8 cellular contexts compared by ENCODE assay signal in genomic region chr19:18000480-18000980, GRCh38. TPM values are rescaled to one million over a fixed set of nuclear protein-coding genes. Genes with fewer than 3 reads are reported as not detected.
DNase-seq lines count a peak whose midpoint lies in the region; ATAC-seq and TF ChIP-seq lines count a peak whose summit lies in the region.

No MANE protein-coding gene starts in this region.

- no peak for TF ChIP-seq CTCF in right lobe of liver (IDR thresholded peaks at IDR 0.05)
- TF ChIP-seq CTCF in vagina (IDR thresholded peaks at IDR 0.05) = peak in 1 of 3 experiments; percentile 7

- peak overlapping the region; percentile 99 for H3K27ac Mint-ChIP-seq in stimulated activated naive CD8-positive, alpha-beta T cell treated with anti-CD3 and anti-CD28 coated beads, Interleukin-15, Interleukin-2, amounts not matched to agents 100 ng/mL and 50 ng/mL, for 24 hours
- H3K27ac Mint-ChIP-seq in activated naive CD4-positive, alpha-beta T cell treated with anti-CD3 and anti-CD28 coated beads, Interleukin-2, amount 50 U/mL, for 72 hours = peak overlapping the region; percentile 78 to 90

- intact Hi-C loops in right lobe of liver (cut with DNase I) (loop anchor here in 1 of 2 donors (5.0 kb wide), 1 partner anchor 62 kb away; no protein-coding TSS in a partner anchor), vagina (cut with DNase I) (no loop called here)

- DNase-seq in stimulated activated naive CD8-positive, alpha-beta T cell treated with anti-CD3 and anti-CD28 coated beads, Interleukin-15, Interleukin-2, amounts not matched to agents 100 U/mL and 50 U/mL, for 24 hours = no peak
- DNase-seq in activated naive CD4-positive, alpha-beta T cell treated with anti-CD3 and anti-CD28 coated beads, Interleukin-2, amount 50 U/mL, for 72 hours (ENCODE audit: low spot score in 2 of 2) = no peak
- DNase-seq in right lobe of liver (no peak), vagina (ENCODE audit: extremely low spot score in 2 of 2) (no peak), GM19238 (ENCODE audit: insufficient read length, low spot score) (no peak)
- DNase-seq in stimulated activated naive CD4-positive, alpha-beta T cell (lab: John Stamatoyannopoulos, UW) = no peak

- H3K27ac ChIP-seq in right lobe of liver (peak overlapping the region; percentile 69 to 93 (median 84)), vagina (peak overlapping the region; percentile 90)

- TF ChIP-seq POLR2A in right lobe of liver (IDR thresholded peaks at IDR 0.05) (no peak), vagina (IDR thresholded peaks at IDR 0.05) (no peak)

- H3K4me1 Mint-ChIP-seq in stimulated activated naive CD8-positive, alpha-beta T cell treated with anti-CD3 and anti-CD28 coated beads, Interleukin-15, Interleukin-2, amounts not matched to agents 100 ng/mL and 50 ng/mL, for 24 hours (ENCODE audit: low read depth) = peaks cover 32% of the 10 kb centered on the region

- H3K27me3 ChIP-seq in right lobe of liver = no peaks in the 10 kb centered on the region
- H3K27me3 ChIP-seq in vagina = no peaks in the 10 kb centered on the region

- WGBS in right lobe of liver (ENCODE audit: insufficient coverage, low coverage, low lambda C conversion rate, missing lambda C conversion rate) = 51% methylated on average over 11 of the region's 21 CpGs

- H3K4me1 ChIP-seq in right lobe of liver (peaks cover 0 to 5% (median 1%) of the 10 kb centered on the region in 4 donors), vagina (peaks cover 29% of the 10 kb centered on the region)

- peak overlapping the region; percentile 82 for H3K4me3 Mint-ChIP-seq in stimulated activated naive CD8-positive, alpha-beta T cell treated with anti-CD3 and anti-CD28 coated beads, Interleukin-15, Interleukin-2, amounts not matched to agents 100 ng/mL and 50 ng/mL, for 24 hours

- no peaks in the 10 kb centered on the region for H3K9me3 ChIP-seq in right lobe of liver
- H3K9me3 ChIP-seq in vagina = no peaks in the 10 kb centered on the region

- H3K27me3 Mint-ChIP-seq in stimulated activated naive CD8-positive, alpha-beta T cell treated with anti-CD3 and anti-CD28 coated beads, Interleukin-15, Interleukin-2, amounts not matched to agents 100 ng/mL and 50 ng/mL, for 24 hours = no peaks in the 10 kb centered on the region

- H3K36me3 ChIP-seq in right lobe of liver = no peaks in the 10 kb centered on the region
- H3K36me3 ChIP-seq in vagina = no peaks in the 10 kb centered on the region

- H3K4me3 ChIP-seq in right lobe of liver = peak overlapping the region; percentile 55 to 79 (median 55)
- peak overlapping the region; percentile 70 to 74 for H3K4me3 ChIP-seq in vagina

- ATAC-seq in stimulated activated naive CD8-positive, alpha-beta T cell treated with anti-CD3 and anti-CD28 coated beads, Interleukin-15, Interleukin-2, amounts not matched to agents 100 U/mL and 50 U/mL, for 24 hours = no peak
- no peak for ATAC-seq in activated naive CD4-positive, alpha-beta T cell treated with anti-CD3 and anti-CD28 coated beads, Interleukin-2, amount 50 U/mL, for 72 hours
- ATAC-seq in right lobe of liver (no peak), GM19463 (IDR thresholded peaks at IDR 0.05; ENCODE audit: unreplicated experiment) (no peak)

- no peaks in the 10 kb centered on the region for H3K36me3 Mint-ChIP-seq in stimulated activated naive CD8-positive, alpha-beta T cell treated with anti-CD3 and anti-CD28 coated beads, Interleukin-15, Interleukin-2, amounts not matched to agents 100 ng/mL and 50 ng/mL, for 24 hours (ENCODE audit: low read depth)
- peaks cover 0 to 6% of the 10 kb centered on the region in 2 donors for H3K36me3 Mint-ChIP-seq in activated naive CD4-positive, alpha-beta T cell treated with anti-CD3 and anti-CD28 coated beads, Interleukin-2, amount 50 U/mL, for 72 hours

- H3K9me3 Mint-ChIP-seq in stimulated activated naive CD8-positive, alpha-beta T cell treated with anti-CD3 and anti-CD28 coated beads, Interleukin-15, Interleukin-2, amounts not matched to agents 100 ng/mL and 50 ng/mL, for 24 hours = no peaks in the 10 kb centered on the region
- H3K9me3 Mint-ChIP-seq in activated naive CD4-positive, alpha-beta T cell treated with anti-CD3 and anti-CD28 coated beads, Interleukin-2, amount 50 U/mL, for 72 hours = no peaks in the 10 kb centered on the region

RNA-seq across cellular contexts. Expression of gene ARRDC2, which starts 7.4 kb away (rescaled TPM):
- 10 to 100 TPM; 26.7 to 59.3 TPM for total RNA-seq in activated naive CD4-positive, alpha-beta T cell treated with anti-CD3 and anti-CD28 coated beads, Interleukin-2, amount 50 U/mL, for 72 hours
- total RNA-seq in right lobe of liver (10 to 100 TPM in 4 of 6 experiments, 1 to 10 TPM in 2; 3.6 to 28.5 (median 10.8) TPM), vagina (54.5 TPM)

RNA-seq across cellular contexts. Expression of gene KCNN1, which starts 33.6 kb away (rescaled TPM):
- under 1 TPM; 0.19 to 0.36 TPM for total RNA-seq in activated naive CD4-positive, alpha-beta T cell treated with anti-CD3 and anti-CD28 coated beads, Interleukin-2, amount 50 U/mL, for 72 hours
- total RNA-seq in right lobe of liver (not detected), vagina (1.5 TPM)
